2 cellular contexts compared by ENCODE assay signal in genomic region chr15:80419546-80419945, GRCh38.
TF ChIP-seq lines count a peak whose summit lies in the region.

No MANE protein-coding gene starts in this region.

TF ChIP-seq in HepG2, 621 proteins besides CTCF, POLR2A, EP300 and RAD21:
- TF ChIP-seq NR2F2 (IDR thresholded peaks at IDR 0.05; ENCODE audit: borderline replicate concordance, low read depth) (no peak), HMGA1 (CRISPR knock-in tag; conservative IDR thresholded peaks at IDR 0.05) (no peak), E2F1 (CRISPR knock-in tag; IDR thresholded peaks at IDR 0.05) (no peak), NAIF1 (CRISPR knock-in tag; IDR thresholded peaks at IDR 0.05; ENCODE audit: borderline replicate concordance) (no peak), SNAI1 (CRISPR knock-in tag; IDR thresholded peaks at IDR 0.05; ENCODE audit: borderline replicate concordance) (no peak), JUND (CRISPR knock-in tag; IDR thresholded peaks at IDR 0.05) (no peak)
- TF ChIP-seq, protein P1, sequence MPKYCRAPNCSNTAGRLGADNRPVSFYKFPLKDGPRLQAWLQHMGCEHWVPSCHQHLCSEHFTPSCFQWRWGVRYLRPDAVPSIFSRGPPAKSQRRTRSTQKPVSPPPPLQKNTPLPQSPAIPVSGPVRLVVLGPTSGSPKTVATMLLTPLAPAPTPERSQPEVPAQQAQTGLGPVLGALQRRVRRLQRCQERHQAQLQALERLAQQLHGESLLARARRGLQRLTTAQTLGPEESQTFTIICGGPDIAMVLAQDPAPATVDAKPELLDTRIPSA (CRISPR knock-in tag; IDR thresholded peaks at IDR 0.05; ENCODE audit: borderline replicate concordance) = no peak
- TF ChIP-seq, protein P2, sequence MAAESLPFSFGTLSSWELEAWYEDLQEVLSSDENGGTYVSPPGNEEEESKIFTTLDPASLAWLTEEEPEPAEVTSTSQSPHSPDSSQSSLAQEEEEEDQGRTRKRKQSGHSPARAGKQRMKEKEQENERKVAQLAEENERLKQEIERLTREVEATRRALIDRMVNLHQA (CRISPR knock-in tag; IDR thresholded peaks at IDR 0.05) = no peak

TF ChIP-seq in GM12878, 131 proteins besides CTCF, POLR2A, EP300 and RAD21:
- TF ChIP-seq, protein P3, sequence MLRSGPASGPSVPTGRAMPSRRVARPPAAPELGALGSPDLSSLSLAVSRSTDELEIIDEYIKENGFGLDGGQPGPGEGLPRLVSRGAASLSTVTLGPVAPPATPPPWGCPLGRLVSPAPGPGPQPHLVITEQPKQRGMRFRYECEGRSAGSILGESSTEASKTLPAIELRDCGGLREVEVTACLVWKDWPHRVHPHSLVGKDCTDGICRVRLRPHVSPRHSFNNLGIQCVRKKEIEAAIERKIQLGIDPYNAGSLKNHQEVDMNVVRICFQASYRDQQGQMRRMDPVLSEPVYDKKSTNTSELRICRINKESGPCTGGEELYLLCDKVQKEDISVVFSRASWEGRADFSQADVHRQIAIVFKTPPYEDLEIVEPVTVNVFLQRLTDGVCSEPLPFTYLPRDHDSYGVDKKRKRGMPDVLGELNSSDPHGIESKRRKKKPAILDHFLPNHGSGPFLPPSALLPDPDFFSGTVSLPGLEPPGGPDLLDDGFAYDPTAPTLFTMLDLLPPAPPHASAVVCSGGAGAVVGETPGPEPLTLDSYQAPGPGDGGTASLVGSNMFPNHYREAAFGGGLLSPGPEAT (IDR thresholded peaks at IDR 0.05; ENCODE audit: low read depth) = 0 out of 2 replicates have a peak, but pooled peaks have one; percentile 19
- TF ChIP-seq NR2C1 (IDR thresholded peaks at IDR 0.05) = no peak
- TF ChIP-seq JUND (IDR thresholded peaks at IDR 0.05; ENCODE audit: low read depth, low read length) = no peak
- no peak for TF ChIP-seq MYB (IDR thresholded peaks at IDR 0.05; ENCODE audit: borderline replicate concordance, low read depth, low read length)
